ENCODE assay signal across 8 cellular contexts in the genomic region with DNA sequence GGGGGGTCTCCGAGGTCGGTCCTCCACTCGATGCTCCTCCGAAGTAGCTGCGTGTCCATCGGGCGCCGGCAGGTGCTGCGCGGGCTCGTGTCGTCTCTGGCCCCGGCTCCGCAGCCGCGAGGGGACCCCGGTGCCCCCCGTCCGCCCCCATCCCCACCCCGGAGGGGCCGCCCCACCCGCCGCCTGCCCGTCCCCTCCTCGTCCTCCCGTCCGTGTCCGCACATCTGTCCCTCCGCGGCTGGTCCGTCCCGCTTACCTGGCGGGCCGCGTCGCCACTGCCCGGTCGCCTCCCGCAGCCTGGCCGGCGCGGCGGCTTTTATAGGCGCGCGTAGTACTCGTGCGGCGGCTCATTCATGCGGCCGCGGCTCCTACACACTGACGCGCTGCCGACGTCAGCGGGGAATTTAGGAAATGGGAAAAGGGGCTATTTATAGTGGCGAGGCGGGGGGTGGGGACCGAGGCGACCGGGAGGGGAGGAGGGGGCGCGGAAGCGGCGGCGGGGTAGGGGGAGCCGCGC. TPM values are rescaled to one million over a fixed set of nuclear protein-coding genes. Genes with fewer than 3 reads are reported as not detected.
DNase-seq lines count a peak whose midpoint lies in the region; ATAC-seq and TF ChIP-seq lines count a peak whose summit lies in the region.

No MANE protein-coding gene starts in this region.

- H2AFZ ChIP-seq in hepatocyte, result no peak overlapping the region

- H3K36me3 Mint-ChIP-seq in activated T-cell treated with anti-CD3 and anti-CD28 coated beads, Interleukin-2, amount 50 U/mL, for 72 hours (ENCODE audit: insufficient read depth in 2 of 2), result peaks cover 0 to 2% of the 10 kb centered on the region in 2 donors
- H3K36me3 Mint-ChIP-seq in WTC11, result no peaks in the 10 kb centered on the region

- H3K27me3 ChIP-seq in hepatocyte, result peaks cover 33% of the 10 kb centered on the region
- H3K27me3 ChIP-seq in tibial artery, result peaks cover 0 to 68% of the 10 kb centered on the region in 2 donors

- intact Hi-C loops in tibial artery (cut with DNase I; ENCODE audit: low total_unique reads), result no loop called here

- H3K27ac Mint-ChIP-seq in activated T-cell treated with anti-CD3 and anti-CD28 coated beads, Interleukin-2, amount 50 U/mL, for 72 hours, result no peak overlapping the region
- no peak overlapping the region for H3K27ac Mint-ChIP-seq in WTC11

- H3K4me1 ChIP-seq in hepatocyte (ENCODE audit: insufficient read depth) (peaks cover 36% of the 10 kb centered on the region), tibial artery (peaks cover 0 to 58% (median 51%) of the 10 kb centered on the region in 4 donors)

- ATAC-seq in activated T-cell treated with anti-CD3 and anti-CD28 coated beads, Interleukin-2, amount 50 U/mL, for 72 hours (replicated peaks in 1 of 2), result no peak
- ATAC-seq in WTC11, result no peak

- no peaks in the 10 kb centered on the region for H3K9me3 Mint-ChIP-seq in activated T-cell treated with anti-CD3 and anti-CD28 coated beads, Interleukin-2, amount 50 U/mL, for 72 hours
- H3K9me3 Mint-ChIP-seq in WTC11, result no peaks in the 10 kb centered on the region

- DNase-seq in activated T-cell treated with anti-CD3 and anti-CD28 coated beads, Interleukin-2, amount 50 U/mL, for 72 hours, result no peak
- no peak for DNase-seq in activated T-cell treated with anti-CD3 and anti-CD28 coated beads, Interleukin-2, amount 50 U/mL, for 48 hours
- DNase-seq in WTC11 (ENCODE audit: low spot score) (no peak), hepatocyte (ENCODE audit: low spot score) (peak; percentile 72), tibial artery (no peak), cortex of kidney (lab: John Stamatoyannopoulos, UW) (no peak), glomerular visceral epithelial cell (ENCODE audit: extremely low spot score) (no peak), germinal center (ENCODE audit: low spot score) (no peak)

- H3K27me3 Mint-ChIP-seq in activated T-cell treated with anti-CD3 and anti-CD28 coated beads, Interleukin-2, amount 50 U/mL, for 72 hours (ENCODE audit: low read depth), result peaks cover 17% of the 10 kb centered on the region
- peaks cover 69% of the 10 kb centered on the region for H3K27me3 Mint-ChIP-seq in WTC11 (ENCODE audit: low read depth)

- H4K20me1 ChIP-seq in hepatocyte (ENCODE audit: insufficient read depth, poor library complexity, severe bottlenecking), result no peaks in the 10 kb centered on the region

- H3K9me3 ChIP-seq in hepatocyte (ENCODE audit: low read depth), result no peaks in the 10 kb centered on the region
- no peaks in the 10 kb centered on the region for H3K9me3 ChIP-seq in tibial artery

- peak overlapping the region; percentile 92 for H3K4me2 ChIP-seq in hepatocyte

- CTCF ChIA-PET in WTC11 (lab: Charles Lee), result interaction anchor here (1.1 to 1.7 kb wide), 3 partner anchors 13 to 302 kb away, joined by 3 to 8 read pairs (median 5); no protein-coding TSS in a partner anchor

- H3K9me2 ChIP-seq in hepatocyte (replicated peaks; ENCODE audit: insufficient read depth), result no peaks in the 10 kb centered on the region

- WGBS in hepatocyte (ENCODE audit: low lambda C conversion rate, missing lambda C conversion rate), result 1% methylated on average over 28 of the region's 69 CpGs

- H3K4me1 Mint-ChIP-seq in activated T-cell treated with anti-CD3 and anti-CD28 coated beads, Interleukin-2, amount 50 U/mL, for 72 hours (ENCODE audit: low read depth), result peaks cover 23% of the 10 kb centered on the region
- no peaks in the 10 kb centered on the region for H3K4me1 Mint-ChIP-seq in WTC11

- H3K27ac ChIP-seq in hepatocyte, result no peak overlapping the region
- H3K27ac ChIP-seq in tibial artery, result no peak overlapping the region

- peak overlapping the region; percentile 63 to 77 for H3K4me3 Mint-ChIP-seq in activated T-cell treated with anti-CD3 and anti-CD28 coated beads, Interleukin-2, amount 50 U/mL, for 72 hours
- peak overlapping the region; percentile 41; the same call in 1 of the 2 replicates for H3K4me3 Mint-ChIP-seq in WTC11

- H3K79me2 ChIP-seq in hepatocyte, result no peaks in the 10 kb centered on the region

- TF ChIP-seq CTCF in WTC11 (IDR thresholded peaks at IDR 0.05), result no peak
- TF ChIP-seq CTCF in hepatocyte (IDR thresholded peaks at IDR 0.05; ENCODE audit: poor library complexity), result no peak
- TF ChIP-seq CTCF in tibial artery (IDR thresholded peaks at IDR 0.05), result no peak

- POLR2A ChIA-PET in WTC11 (lab: Charles Lee), result no interaction called here

- H3K4me3 ChIP-seq in hepatocyte (peak overlapping the region; percentile 72), tibial artery (peak overlapping the region; percentile 61 to 83)

- H3K36me3 ChIP-seq in hepatocyte (replicated peaks; ENCODE audit: insufficient read depth, low read depth), result no peaks in the 10 kb centered on the region
- H3K36me3 ChIP-seq in tibial artery, result no peaks in the 10 kb centered on the region

TF ChIP-seq in WTC11, 78 proteins besides CTCF, POLR2A, EP300 and RAD21:
- TF ChIP-seq NFYB (CRISPR knock-in tag; conservative IDR thresholded peaks at IDR 0.05; ENCODE audit: low read depth) (no peak), E2F5 (CRISPR knock-in tag; IDR thresholded peaks at IDR 0.05) (no peak), JUN (CRISPR knock-in tag; IDR thresholded peaks at IDR 0.05) (no peak), TCF7 (CRISPR knock-in tag; IDR thresholded peaks at IDR 0.05; ENCODE audit: low read depth) (no peak), FOXK1 (CRISPR knock-in tag; IDR thresholded peaks at IDR 0.05) (no peak), FOXP1 (CRISPR knock-in tag; IDR thresholded peaks at IDR 0.05; ENCODE audit: borderline replicate concordance) (no peak), E2F1 (CRISPR knock-in tag; IDR thresholded peaks at IDR 0.05) (no peak), ERG (CRISPR knock-in tag; IDR thresholded peaks at IDR 0.05) (no peak), ZNF317 (CRISPR knock-in tag; IDR thresholded peaks at IDR 0.05; ENCODE audit: borderline replicate concordance, low read depth) (no peak), MAX (CRISPR knock-in tag; IDR thresholded peaks at IDR 0.05) (no peak)

RNA-seq across cellular contexts. Expression of gene HIC1, which starts 4.0 kb away (rescaled TPM):
- 10 to 100 TPM; 11.7 to 21.4 TPM for total RNA-seq in activated T-cell treated with anti-CD3 and anti-CD28 coated beads, Interleukin-2, amount 50 U/mL, for 72 hours
- 0.37 to 0.46 TPM (median 0.39 TPM) in 3 replicates for total RNA-seq in WTC11 (2021)
- 8.8 and 9.4 TPM in 2 replicates for total RNA-seq in hepatocyte
- 8.2 and 10.2 TPM in 2 replicates for polyA plus RNA-seq in hepatocyte

RNA-seq across cellular contexts. Expression of gene OVCA2, which starts 9.1 kb away (rescaled TPM):
- total RNA-seq in activated T-cell treated with anti-CD3 and anti-CD28 coated beads, Interleukin-2, amount 50 U/mL, for 72 hours, result 10 to 100 TPM; 29.0 to 33.3 TPM
- 18.4 to 23.5 TPM (median 20.5 TPM) in 3 replicates for total RNA-seq in WTC11 (2021)
- total RNA-seq in hepatocyte, result 49.2 and 56.4 TPM in 2 replicates
- 72.5 and 72.7 TPM in 2 replicates for polyA plus RNA-seq in hepatocyte

RNA-seq across cellular contexts. Expression of gene DPH1, which starts 21.0 kb away (rescaled TPM):
- 10 to 100 TPM; 36.8 to 40.8 TPM for total RNA-seq in activated T-cell treated with anti-CD3 and anti-CD28 coated beads, Interleukin-2, amount 50 U/mL, for 72 hours
- total RNA-seq in WTC11 (2021) (29.5 to 43.2 TPM (median 33.0 TPM) in 3 replicates), hepatocyte (26.2 and 27.8 TPM in 2 replicates)
- polyA plus RNA-seq in hepatocyte, result 45.2 and 49.0 TPM in 2 replicates

RNA-seq across cellular contexts. Expression of gene RTN4RL1, which starts 25.8 kb away (rescaled TPM):
- total RNA-seq in activated T-cell treated with anti-CD3 and anti-CD28 coated beads, Interleukin-2, amount 50 U/mL, for 72 hours, result under 1 TPM; 0.14 to 0.21 TPM
- total RNA-seq in WTC11 (2021), result 0.27 to 0.72 TPM (median 0.37 TPM) in 3 replicates
- 0.48 and 1.4 TPM in 2 replicates for total RNA-seq in hepatocyte
- 0.53 and 0.97 TPM in 2 replicates for polyA plus RNA-seq in hepatocyte
